ENCODE assay signal across 5 cellular contexts in the genomic region with DNA sequence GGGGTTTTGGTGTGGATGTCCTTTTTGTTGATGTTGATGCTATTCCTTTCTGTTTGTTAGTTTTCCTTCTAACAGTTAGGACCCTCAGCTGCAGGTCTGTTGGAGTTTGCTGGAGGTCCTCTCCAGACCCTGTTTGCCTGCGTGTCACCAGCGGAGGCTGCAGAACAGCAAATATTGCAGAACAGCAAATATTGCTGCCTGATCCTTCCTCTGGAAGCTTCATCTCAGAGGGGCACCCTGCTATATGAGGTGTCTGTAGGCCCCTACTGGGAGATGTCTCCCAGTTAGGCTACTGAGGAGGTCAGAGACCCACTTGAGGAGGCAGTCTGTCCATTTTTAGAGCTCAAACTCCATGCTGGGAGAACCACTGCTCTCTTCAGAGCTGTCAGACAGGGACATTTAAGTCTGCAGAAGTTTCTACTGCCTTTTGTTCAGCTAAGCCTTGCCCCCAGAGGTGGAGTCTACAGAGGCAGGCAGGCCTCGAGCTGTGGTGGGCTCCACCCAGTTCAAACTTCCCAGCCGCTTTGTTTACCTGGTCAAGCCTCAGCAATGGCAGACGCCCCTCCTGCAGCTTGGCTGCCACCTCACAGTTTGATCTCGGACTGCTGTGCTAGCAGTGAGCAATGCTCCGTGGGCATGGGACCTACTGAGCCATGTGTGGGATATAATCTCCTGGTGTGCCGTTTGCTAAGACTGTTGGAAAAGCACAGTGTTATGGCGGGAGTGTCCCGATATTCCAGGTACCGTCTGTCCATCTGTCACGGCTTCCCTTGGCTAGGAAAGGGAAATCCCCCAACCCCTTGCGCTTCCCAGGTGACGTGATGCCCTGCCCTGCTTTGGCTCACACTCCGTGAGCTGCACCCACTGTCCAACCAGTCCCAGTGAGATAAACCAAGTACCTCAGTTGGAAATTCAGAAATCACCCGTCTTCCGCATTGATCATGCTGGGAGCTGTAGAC. TPM values are rescaled to one million over a fixed set of nuclear protein-coding genes. Genes with fewer than 3 reads are reported as not detected.
"Had no signal": no experiment of that assay in that cellular context is flagged by ENCODE, and none has a peak within 500 bp of the region (broad histone marks: within the 10 kb centered on the region; RNA-seq: fewer than 3 reads in every experiment).

No MANE protein-coding gene starts in this region.

RNA-seq across cellular contexts. Expression of gene CRYM, which starts 56.4 kb away (rescaled TPM):
- total RNA-seq: lung microvascular endothelial cell, mesenteric fat pad, myocyte had no signal
- polyA plus RNA-seq: immature natural killer cell; naive thymus-derived CD4-positive, alpha-beta T cell had no signal
